In genomic region chr14:61573748-61574513, GRCh38 we compare ENCODE assay signal across 10 cellular contexts.
A peak's percentile ranks its signal among the peaks of the same experiment; 100 is the strongest.
DNase-seq lines count a peak whose midpoint lies in the region; ATAC-seq, FAIRE-seq and TF ChIP-seq lines count a peak whose summit lies in the region.
"Had no signal": no experiment of that assay in that cellular context is flagged by ENCODE, and none has a peak within 500 bp of the region (broad histone marks: within the 10 kb centered on the region; RNA-seq: fewer than 3 reads in every experiment).

No MANE protein-coding gene starts in this region.

- dilution Hi-C loops in mammary epithelial cell (cut with HindIII; ENCODE audit: low sequenced_read_pairs) = loop anchor here (5.0 kb wide), 1 partner anchor 68 kb away; no protein-coding TSS in a partner anchor

- BruUV-seq in mammary epithelial cell (replicated peaks; lab: Mats Ljungman, UMichigan) = TSS peak; percentile 60

- H2AFZ ChIP-seq in mammary epithelial cell (ENCODE audit: low read depth, low read length) = peak overlapping the region; percentile 35

- no peaks in the 10 kb centered on the region for H3K36me3 ChIP-seq in mammary epithelial cell (ENCODE audit: insufficient read depth, low read length)
- H3K36me3 ChIP-seq in lower lobe of right lung = no peaks in the 10 kb centered on the region

- no peaks in the 10 kb centered on the region for H3K9me3 ChIP-seq in mammary epithelial cell (replicated peaks; ENCODE audit: insufficient read depth, low read length)
- H3K9me3 ChIP-seq in lower lobe of right lung = no peaks in the 10 kb centered on the region

- H3K79me2 ChIP-seq in mammary epithelial cell (ENCODE audit: insufficient read depth, low read length) = no peaks in the 10 kb centered on the region

- CTCF ChIA-PET in mammary epithelial cell (lab: Charles Lee; ENCODE audit: low non-redundant PET) = interaction anchor here (0.6 to 0.9 kb wide), 2 partner anchors 121 to 157 kb away, joined by 4 to 6 read pairs; partner anchors contain the start of gene HIF1A

- H3K27ac ChIP-seq in mammary epithelial cell (ENCODE audit: insufficient read depth, low read depth, low read length) = peak overlapping the region; percentile 61
- no peak overlapping the region for H3K27ac ChIP-seq in lower lobe of right lung

- H3K4me1 ChIP-seq in mammary epithelial cell (ENCODE audit: insufficient read depth, low read length) = peaks cover 53% of the 10 kb centered on the region
- peaks cover 23% of the 10 kb centered on the region for H3K4me1 ChIP-seq in lower lobe of right lung

- TF ChIP-seq CTCF in mammary epithelial cell (conservative IDR thresholded peaks at IDR 0.05 in 1 of 2, IDR thresholded peaks at IDR 0.05 in 1 of 2; ENCODE audit: extremely low read depth in 1 of 2, insufficient read depth in 1 of 2, low read depth in 1 of 2, low read length in 2 of 2) (no peak), lower lobe of right lung (IDR thresholded peaks at IDR 0.05) (no peak)

- peak; percentile 81 for FAIRE-seq in urothelium cell line (lab: Jason Lieb, UNC)

- WGBS in mammary epithelial cell (ENCODE audit: low coverage, missing lambda C conversion rate) = 3% methylated on average over 7 of the region's 7 CpGs

- intact Hi-C loops in mammary epithelial cell (cut with micrococcal nuclease) (loop anchor here (1.0 kb wide), 1 partner anchor 12 kb away; no protein-coding TSS in a partner anchor), lower lobe of right lung (cut with DNase I) (no loop called here)

- no peaks in the 10 kb centered on the region for H4K20me1 ChIP-seq in mammary epithelial cell (ENCODE audit: insufficient read depth, low read length)

- H3K27me3 ChIP-seq in mammary epithelial cell (ENCODE audit: insufficient read depth, low read length) (no peaks in the 10 kb centered on the region), lower lobe of right lung (ENCODE audit: low read depth) (no peaks in the 10 kb centered on the region)

- peak overlapping the region; percentile 76 for H3K4me2 ChIP-seq in mammary epithelial cell (ENCODE audit: insufficient read depth, low read depth, low read length)

- no peak overlapping the region for H3K9ac ChIP-seq in mammary epithelial cell (ENCODE audit: insufficient read depth, low read length)

- ATAC-seq in lower lobe of right lung = no peak

- H3K4me3 ChIP-seq in mammary epithelial cell (replicated peaks in 1 of 3; ENCODE audit: insufficient read depth in 1 of 3, low read depth in 2 of 3, low read length in 3 of 3) (peak overlapping the region in 1 of 3 experiments; percentile 10), lower lobe of right lung (no peak overlapping the region)

- DNase-seq in stimulated activated CD4-positive, alpha-beta T cell treated with anti-CD3 and anti-CD28 coated beads, Interleukin-15, amount 100 ng/mL, for 24 hours = peak; percentile 42
- no peak for DNase-seq in stimulated activated CD4-positive, alpha-beta T cell treated with anti-CD3 and anti-CD28 coated beads, Interleukin-4, amount 100 ng/mL, for 24 hours
- DNase-seq in mammary epithelial cell (peak; percentile 93), kidney tubule cell (ENCODE audit: low spot score) (peak; percentile 74), urothelium cell line (ENCODE audit: low spot score) (peak; percentile 68), HK-2 (ENCODE audit: unreplicated experiment) (no peak), lower lobe of right lung (no peak)
- no peak for DNase-seq in activated CD8-positive, alpha-beta memory T cell treated with anti-CD3 and anti-CD28 coated beads for 24 hours
- DNase-seq: NCI-H1417, RPMI8226 had no signal

- in situ Hi-C loops in mammary epithelial cell (cut with MboI; ENCODE audit: low sequenced_read_pairs in 2 of 2) = loop anchor here in 1 of 2 donors (10.0 kb wide), 1 partner anchor 121 kb away; the partner anchor contains the start of gene HIF1A

Comparison
In these comparisons a context has a peak if more than half of its experiments do, and no peak if none do; other contexts are left out.
1. DNase-seq: peak in stimulated activated CD4-positive, alpha-beta T cell treated with anti-CD3 and anti-CD28 coated beads, Interleukin-15, amount 100 ng/mL, for 24 hours (single experiment), mammary epithelial cell (single experiment), kidney tubule cell (single experiment) and urothelium cell line (single experiment); none in stimulated activated CD4-positive, alpha-beta T cell treated with anti-CD3 and anti-CD28 coated beads, Interleukin-4, amount 100 ng/mL, for 24 hours (single experiment), activated CD8-positive, alpha-beta memory T cell treated with anti-CD3 and anti-CD28 coated beads for 24 hours (single experiment), HK-2 (single experiment) and lower lobe of right lung (single experiment).